ENCODE assay signal across 21 cellular contexts in the genomic region with DNA sequence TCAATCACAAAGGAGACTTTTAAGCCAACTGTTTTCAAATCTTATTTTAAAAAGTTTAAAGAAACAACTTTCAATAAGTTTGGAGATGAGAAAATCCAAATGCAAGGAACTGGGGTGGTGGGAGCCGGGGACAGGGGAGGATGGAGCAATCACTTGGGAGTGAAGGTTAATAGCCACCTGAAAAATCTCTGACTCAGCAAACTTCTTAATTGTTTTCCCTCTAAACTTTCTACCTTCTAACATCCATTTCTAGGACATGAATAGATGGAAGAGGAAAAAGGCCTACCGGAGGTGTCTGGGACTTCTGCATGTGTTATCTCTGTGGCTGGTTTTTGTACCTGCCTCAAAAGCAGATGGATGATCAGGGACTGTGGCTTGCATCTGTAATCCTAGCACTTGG.
"Had no signal": no experiment of that assay in that cellular context is flagged by ENCODE, and none has a peak within 500 bp of the region (broad histone marks: within the 10 kb centered on the region; RNA-seq: fewer than 3 reads in every experiment).

No MANE protein-coding gene starts in this region.

- H3K27me3 Mint-ChIP-seq: activated CD4-positive, alpha-beta memory T cell treated with anti-CD3 and anti-CD28 coated beads for 36 hours; activated CD4-positive, alpha-beta T cell treated with anti-CD3 and anti-CD28 coated beads, Interleukin-2, amount 10 ng/mL, durations not matched to agents 7 days and 5 days had no signal

- DNase-seq: activated CD4-positive, alpha-beta memory T cell treated with anti-CD3 and anti-CD28 coated beads for 36 hours; activated CD4-positive, alpha-beta T cell treated with anti-CD3 and anti-CD28 coated beads, Interleukin-2, amount 10 ng/mL, durations not matched to agents 7 days and 5 days; activated CD4-positive, CD25-positive, alpha-beta regulatory T cell; activated CD8-positive, alpha-beta memory T cell treated with anti-CD3 and anti-CD28 coated beads for 24 hours; activated gamma-delta T cell; activated naive CD4-positive, alpha-beta T cell treated with anti-CD3 and anti-CD28 coated beads for 36 hours; activated T-cell treated with anti-CD3 and anti-CD28 coated beads, Interleukin-2, amount 50 U/mL, for 4 hours; KG1; NCI-H1092 treated with DMSO at 0.1 percent for 48 hours; NCI-H1417 treated with DMSO at 0.1 percent for 48 hours; NCI-H1694; NCI-H2029; NCI-H345; NCI-H510A; NCI-H526 treated with DMSO at 0.1 percent for 48 hours; NCI-H82; SIG-M5; T-cell had no signal

- H3K4me3 Mint-ChIP-seq: activated CD4-positive, alpha-beta memory T cell treated with anti-CD3 and anti-CD28 coated beads for 36 hours; activated CD4-positive, alpha-beta T cell treated with anti-CD3 and anti-CD28 coated beads, Interleukin-2, amount 10 ng/mL, durations not matched to agents 7 days and 5 days; activated naive CD4-positive, alpha-beta T cell treated with anti-CD3 and anti-CD28 coated beads for 36 hours; activated naive CD8-positive, alpha-beta T cell; activated T-cell treated with anti-CD3 and anti-CD28 coated beads, Interleukin-2, amount 50 U/mL, for 4 hours; IgD-negative memory B cell; T-cell had no signal

- H3K27ac ChIP-seq: VCaP had no signal

- H3K27ac Mint-ChIP-seq: activated CD4-positive, alpha-beta memory T cell treated with anti-CD3 and anti-CD28 coated beads for 36 hours; activated CD4-positive, alpha-beta T cell treated with anti-CD3 and anti-CD28 coated beads, Interleukin-2, amount 10 ng/mL, durations not matched to agents 7 days and 5 days; activated naive CD4-positive, alpha-beta T cell treated with anti-CD3 and anti-CD28 coated beads for 36 hours; activated naive CD8-positive, alpha-beta T cell; IgD-negative memory B cell; T-cell had no signal

- H3K4me1 Mint-ChIP-seq: activated CD4-positive, alpha-beta T cell treated with anti-CD3 and anti-CD28 coated beads, Interleukin-2, amount 10 ng/mL, durations not matched to agents 7 days and 5 days; IgD-negative memory B cell; T-cell had no signal

- H3K36me3 Mint-ChIP-seq: activated CD4-positive, alpha-beta memory T cell treated with anti-CD3 and anti-CD28 coated beads for 36 hours; activated naive CD8-positive, alpha-beta T cell; IgD-negative memory B cell; T-cell had no signal

- H3K9me3 Mint-ChIP-seq: activated CD4-positive, alpha-beta memory T cell treated with anti-CD3 and anti-CD28 coated beads for 36 hours; activated CD4-positive, alpha-beta T cell treated with anti-CD3 and anti-CD28 coated beads, Interleukin-2, amount 10 ng/mL, durations not matched to agents 7 days and 5 days; activated naive CD4-positive, alpha-beta T cell treated with anti-CD3 and anti-CD28 coated beads for 36 hours; IgD-negative memory B cell had no signal

- ATAC-seq: activated T-cell treated with anti-CD3 and anti-CD28 coated beads, Interleukin-2, amount 50 U/mL, for 4 hours; T-cell had no signal
